Comparison of ENCODE assay signal across 1 cellular context in the genomic region with DNA sequence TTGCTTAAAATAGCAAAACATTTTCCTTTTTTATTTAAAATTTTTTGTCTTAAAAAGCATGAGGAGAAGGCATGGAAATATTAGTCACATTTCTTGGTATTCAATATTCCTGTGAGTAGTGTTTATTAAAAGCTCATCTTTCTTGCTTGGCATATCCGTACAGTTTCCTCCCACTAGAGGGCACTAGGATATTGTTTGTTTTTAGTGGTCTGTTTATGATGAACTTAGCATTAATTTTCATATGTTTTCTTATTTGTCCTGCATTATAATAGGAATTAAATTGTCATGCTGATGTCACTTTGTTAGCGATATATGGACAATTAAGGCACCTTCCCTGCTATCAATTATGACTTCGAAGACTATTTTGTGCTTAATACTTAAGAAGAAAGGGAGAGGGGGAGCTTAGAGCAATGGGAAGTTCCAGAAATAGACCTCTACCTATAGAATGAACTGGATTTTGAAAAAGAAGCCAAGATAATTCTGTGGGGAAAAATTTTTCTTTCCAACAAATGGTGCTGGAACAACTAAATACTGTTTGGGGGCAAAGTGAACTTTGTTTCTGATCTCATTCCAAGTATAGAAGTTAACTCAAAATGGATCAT.
TF ChIP-seq lines count a peak whose summit lies in the region.

No MANE protein-coding gene starts in this region.

TF ChIP-seq in HEK293, 187 proteins besides CTCF, POLR2A, EP300 and RAD21 (continued from another document):
- TF ChIP-seq ZSCAN4 (tag by site-specific recombination; IDR thresholded peaks at IDR 0.05): no peak
- no peak for TF ChIP-seq ZBTB8A (tag by site-specific recombination; IDR thresholded peaks at IDR 0.05)
- no peak for TF ChIP-seq ZNF266 (tag by site-specific recombination; IDR thresholded peaks at IDR 0.05; ENCODE audit: low read depth)
- TF ChIP-seq, protein P1, sequence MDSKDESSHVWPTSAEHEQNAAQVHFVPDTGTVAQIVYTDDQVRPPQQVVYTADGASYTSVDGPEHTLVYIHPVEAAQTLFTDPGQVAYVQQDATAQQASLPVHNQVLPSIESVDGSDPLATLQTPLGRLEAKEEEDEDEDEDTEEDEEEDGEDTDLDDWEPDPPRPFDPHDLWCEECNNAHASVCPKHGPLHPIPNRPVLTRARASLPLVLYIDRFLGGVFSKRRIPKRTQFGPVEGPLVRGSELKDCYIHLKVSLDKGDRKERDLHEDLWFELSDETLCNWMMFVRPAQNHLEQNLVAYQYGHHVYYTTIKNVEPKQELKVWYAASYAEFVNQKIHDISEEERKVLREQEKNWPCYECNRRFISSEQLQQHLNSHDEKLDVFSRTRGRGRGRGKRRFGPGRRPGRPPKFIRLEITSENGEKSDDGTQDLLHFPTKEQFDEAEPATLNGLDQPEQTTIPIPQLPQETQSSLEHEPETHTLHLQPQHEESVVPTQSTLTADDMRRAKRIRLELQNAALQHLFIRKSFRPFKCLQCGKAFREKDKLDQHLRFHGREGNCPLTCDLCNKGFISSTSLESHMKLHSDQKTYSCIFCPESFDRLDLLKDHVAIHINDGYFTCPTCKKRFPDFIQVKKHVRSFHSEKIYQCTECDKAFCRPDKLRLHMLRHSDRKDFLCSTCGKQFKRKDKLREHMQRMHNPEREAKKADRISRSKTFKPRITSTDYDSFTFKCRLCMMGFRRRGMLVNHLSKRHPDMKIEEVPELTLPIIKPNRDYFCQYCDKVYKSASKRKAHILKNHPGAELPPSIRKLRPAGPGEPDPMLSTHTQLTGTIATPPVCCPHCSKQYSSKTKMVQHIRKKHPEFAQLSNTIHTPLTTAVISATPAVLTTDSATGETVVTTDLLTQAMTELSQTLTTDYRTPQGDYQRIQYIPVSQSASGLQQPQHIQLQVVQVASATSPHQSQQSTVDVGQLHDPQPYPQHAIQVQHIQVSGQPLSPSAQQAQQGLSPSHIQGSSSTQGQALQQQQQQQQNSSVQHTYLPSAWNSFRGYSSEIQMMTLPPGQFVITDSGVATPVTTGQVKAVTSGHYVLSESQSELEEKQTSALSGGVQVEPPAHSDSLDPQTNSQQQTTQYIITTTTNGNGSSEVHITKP (tag by site-specific recombination; IDR thresholded peaks at IDR 0.05): no peak
- TF ChIP-seq ZNF654 (tag by site-specific recombination; IDR thresholded peaks at IDR 0.05; ENCODE audit: low read depth): peak; percentile 76
- TF ChIP-seq ZNF626 (tag by site-specific recombination; IDR thresholded peaks at IDR 0.05): 0 out of 2 replicates have a peak, but pooled peaks have one; percentile 24
- no peak for TF ChIP-seq ZNF701 (tag by site-specific recombination; IDR thresholded peaks at IDR 0.05)
- TF ChIP-seq, protein P2, sequence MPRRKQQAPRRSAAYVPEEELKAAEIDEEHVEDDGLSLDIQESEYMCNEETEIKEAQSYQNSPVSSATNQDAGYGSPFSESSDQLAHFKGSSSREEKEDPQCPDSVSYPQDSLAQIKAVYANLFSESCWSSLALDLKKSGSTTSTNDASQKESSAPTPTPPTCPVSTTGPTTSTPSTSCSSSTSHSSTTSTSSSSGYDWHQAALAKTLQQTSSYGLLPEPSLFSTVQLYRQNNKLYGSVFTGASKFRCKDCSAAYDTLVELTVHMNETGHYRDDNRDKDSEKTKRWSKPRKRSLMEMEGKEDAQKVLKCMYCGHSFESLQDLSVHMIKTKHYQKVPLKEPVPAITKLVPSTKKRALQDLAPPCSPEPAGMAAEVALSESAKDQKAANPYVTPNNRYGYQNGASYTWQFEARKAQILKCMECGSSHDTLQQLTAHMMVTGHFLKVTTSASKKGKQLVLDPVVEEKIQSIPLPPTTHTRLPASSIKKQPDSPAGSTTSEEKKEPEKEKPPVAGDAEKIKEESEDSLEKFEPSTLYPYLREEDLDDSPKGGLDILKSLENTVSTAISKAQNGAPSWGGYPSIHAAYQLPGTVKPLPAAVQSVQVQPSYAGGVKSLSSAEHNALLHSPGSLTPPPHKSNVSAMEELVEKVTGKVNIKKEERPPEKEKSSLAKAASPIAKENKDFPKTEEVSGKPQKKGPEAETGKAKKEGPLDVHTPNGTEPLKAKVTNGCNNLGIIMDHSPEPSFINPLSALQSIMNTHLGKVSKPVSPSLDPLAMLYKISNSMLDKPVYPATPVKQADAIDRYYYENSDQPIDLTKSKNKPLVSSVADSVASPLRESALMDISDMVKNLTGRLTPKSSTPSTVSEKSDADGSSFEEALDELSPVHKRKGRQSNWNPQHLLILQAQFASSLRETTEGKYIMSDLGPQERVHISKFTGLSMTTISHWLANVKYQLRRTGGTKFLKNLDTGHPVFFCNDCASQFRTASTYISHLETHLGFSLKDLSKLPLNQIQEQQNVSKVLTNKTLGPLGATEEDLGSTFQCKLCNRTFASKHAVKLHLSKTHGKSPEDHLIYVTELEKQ (tag by site-specific recombination; IDR thresholded peaks at IDR 0.05; ENCODE audit: borderline replicate concordance): no peak
